10 cellular contexts compared by ENCODE assay signal in the genomic region with DNA sequence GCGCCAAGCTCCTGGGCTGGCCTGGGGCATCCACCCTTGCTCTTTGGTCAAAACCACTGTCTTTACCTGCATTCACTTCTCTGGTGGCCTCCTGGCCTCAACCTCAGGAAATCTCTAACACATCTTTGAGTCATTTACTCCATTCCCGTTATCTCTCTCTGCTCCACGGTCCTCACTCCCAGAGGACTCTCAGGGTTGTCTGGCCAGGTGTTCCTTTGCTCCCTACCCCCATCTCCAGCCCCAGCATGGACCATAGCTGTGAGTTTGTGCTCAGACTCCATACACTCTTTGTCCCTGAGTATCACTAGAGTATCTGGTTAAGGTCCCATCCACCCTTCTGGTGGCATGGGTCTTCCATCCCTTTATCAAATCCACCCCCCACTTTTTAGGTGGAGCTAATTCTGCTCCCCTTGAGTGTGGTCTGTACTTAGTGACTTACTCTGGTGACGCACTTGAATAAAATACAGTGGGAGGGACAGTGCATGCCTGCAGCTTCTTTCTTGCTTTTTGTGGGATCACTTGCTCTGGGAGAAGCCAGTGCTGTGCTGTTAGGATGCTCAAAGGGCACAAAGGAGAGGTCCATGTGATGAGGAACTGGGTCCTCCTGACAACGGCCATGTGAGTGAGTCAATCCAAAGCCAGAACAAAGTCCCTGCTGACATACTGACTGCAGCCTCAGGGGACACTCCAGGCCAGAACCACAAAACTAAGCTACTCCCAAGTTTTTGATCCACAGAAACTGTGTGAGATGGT. TPM values are rescaled to one million over a fixed set of nuclear protein-coding genes. Genes with fewer than 3 reads are reported as not detected.
DNase-seq lines count a peak whose midpoint lies in the region; ATAC-seq and TF ChIP-seq lines count a peak whose summit lies in the region.
"Had no signal": no experiment of that assay in that cellular context is flagged by ENCODE, and none has a peak within 500 bp of the region (broad histone marks: within the 10 kb centered on the region; RNA-seq: fewer than 3 reads in every experiment).

No MANE protein-coding gene starts in this region.

- H3K4me1 Mint-ChIP-seq in chondrocyte (ENCODE audit: low read depth) = peaks cover 100% of the 10 kb centered on the region

- no peak overlapping the region for H3K9ac ChIP-seq in mucosa of rectum (ENCODE audit: low read depth in 1 of 2, low read length in 2 of 2)

- ATAC-seq in thoracic aorta (ENCODE audit: insufficient number of reproducible peaks, low FRiP score, low read depth) (no peak), GM19452 (IDR thresholded peaks at IDR 0.05; ENCODE audit: unreplicated experiment) (no peak), GM21423 (IDR thresholded peaks at IDR 0.05; ENCODE audit: unreplicated experiment) (no peak)
- ATAC-seq: K562 had no signal

- TF ChIP-seq CTCF in chondrocyte (IDR thresholded peaks at IDR 0.05) (no peak), thoracic aorta (IDR thresholded peaks at IDR 0.05) (no peak)

- H3K36me3 ChIP-seq in mucosa of rectum (ENCODE audit: control insufficient read depth in 2 of 2, insufficient read depth in 2 of 2, low read length in 2 of 2) (no peaks in the 10 kb centered on the region), thoracic aorta (no peaks in the 10 kb centered on the region)

- H3K27ac ChIP-seq in mucosa of rectum (ENCODE audit: low read depth in 2 of 2, low read length in 2 of 2) (peak overlapping the region; percentile 22 to 54), thoracic aorta (peak overlapping the region; percentile 88 to 97)

- H3K27me3 ChIP-seq in mucosa of rectum (ENCODE audit: control insufficient read depth in 2 of 2, insufficient read depth in 2 of 2, low read length in 2 of 2) = no peaks in the 10 kb centered on the region
- no peaks in the 10 kb centered on the region for H3K27me3 ChIP-seq in thoracic aorta (replicated peaks; ENCODE audit: insufficient read depth)

- H3K4me1 ChIP-seq in mucosa of rectum (ENCODE audit: control insufficient read depth in 2 of 2, insufficient read depth in 2 of 2, low read length in 2 of 2) (peaks cover 0 to 3% of the 10 kb centered on the region in 2 donors), thoracic aorta (ENCODE audit: control insufficient read depth in 1 of 2, low read depth in 2 of 2) (peaks cover 71 to 95% of the 10 kb centered on the region in 2 donors)

- H3K9me3 ChIP-seq in mucosa of rectum (ENCODE audit: control insufficient read depth in 2 of 2, low read length in 2 of 2) (no peaks in the 10 kb centered on the region), thoracic aorta (no peaks in the 10 kb centered on the region)

- peak overlapping the region; percentile 98 for H3K27ac Mint-ChIP-seq in chondrocyte (ENCODE audit: unreplicated experiment)

- H3K4me3 ChIP-seq in mucosa of rectum (ENCODE audit: low read length in 2 of 2) = no peak overlapping the region
- H3K4me3 ChIP-seq in thoracic aorta = peak overlapping the region; percentile 25
- H3K4me3 ChIP-seq: K562 had no signal

- no peaks in the 10 kb centered on the region for H3K27me3 Mint-ChIP-seq in chondrocyte (ENCODE audit: low read depth)

- peak overlapping the region; percentile 35 for H3K4me3 Mint-ChIP-seq in chondrocyte (ENCODE audit: unreplicated experiment)

- H3K36me3 Mint-ChIP-seq in chondrocyte (ENCODE audit: low read depth) = peaks cover 39% of the 10 kb centered on the region

- no peaks in the 10 kb centered on the region for H3K9me3 Mint-ChIP-seq in chondrocyte (ENCODE audit: low read depth)

- DNase-seq in M059J (ENCODE audit: low read depth) (peak; percentile 62), chondrocyte (ENCODE audit: low spot score) (no peak), thoracic aorta (ENCODE audit: low spot score) (no peak), NCI-H510A (lab: John Stamatoyannopoulos, UW) (no peak)
- DNase-seq: activated T-cell treated with anti-CD3 and anti-CD28 coated beads for 4 hours, NCI-H2107 had no signal

RNA-seq across cellular contexts. Expression of gene IGFBP7, which starts 44.3 kb away (rescaled TPM):
- 127 and 145 TPM in 2 replicates for total RNA-seq in M059J (2014; rRNA removed; shearing (Covaris generic))
- 3,991 to 5,189 TPM (median 5,125 TPM) in 3 replicates for total RNA-seq in chondrocyte
- 1,000 to 10,000 TPM; 4,453 to 6,615 TPM for total RNA-seq in thoracic aorta

Comparison
In these comparisons a context has a peak if more than half of its experiments do, and no peak if none do; other contexts are left out.
1. RNA of gene IGFBP7, which starts 44.3 kb away (total RNA-seq): 4,453 to 6,615 TPM in thoracic aorta and 3,991 to 5,189 TPM in chondrocyte; 127 to 145 TPM in M059J; every median in the first group is over 10 times any median in the second.